Comparison of ENCODE assay signal across 1 cellular context in the genomic region with DNA sequence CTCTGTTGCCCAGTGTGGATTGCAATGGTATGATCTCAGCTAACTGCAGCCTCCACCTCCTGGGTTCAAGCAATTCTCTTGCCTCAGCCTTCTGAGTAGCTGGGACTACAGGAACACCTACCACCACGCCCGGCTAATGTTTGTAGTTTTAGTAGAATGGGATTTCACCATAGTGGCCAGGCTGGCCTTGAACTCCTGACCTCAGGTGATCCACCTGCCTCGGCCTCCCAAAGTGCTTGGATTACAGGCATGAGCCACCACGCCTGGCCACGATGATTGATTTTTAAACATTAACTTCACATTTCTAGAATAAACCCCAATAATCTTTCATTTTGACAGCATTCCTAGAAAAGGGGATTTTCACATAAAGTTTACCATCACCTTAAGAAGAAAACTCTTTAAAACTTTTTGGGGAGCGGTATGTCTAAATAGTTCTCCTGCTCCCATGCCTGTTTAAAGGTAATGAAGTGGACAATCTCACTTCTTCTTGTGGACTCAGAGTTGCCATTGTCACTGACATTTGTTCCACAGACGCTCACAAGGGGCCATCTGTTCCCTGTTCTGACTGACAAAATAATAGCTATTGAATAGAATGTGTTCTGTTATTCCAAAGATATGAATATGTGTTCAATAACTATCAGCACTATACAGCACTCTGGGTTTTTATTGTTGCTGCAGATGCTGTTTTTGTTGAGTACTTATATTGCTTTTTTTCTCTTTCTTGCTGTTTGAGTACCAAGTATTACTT.
TF ChIP-seq lines count a peak whose summit lies in the region.

No MANE protein-coding gene starts in this region.

TF ChIP-seq in WTC11, 78 proteins besides CTCF, POLR2A, EP300 and RAD21 (continued from another document):
- TF ChIP-seq, protein P1, sequence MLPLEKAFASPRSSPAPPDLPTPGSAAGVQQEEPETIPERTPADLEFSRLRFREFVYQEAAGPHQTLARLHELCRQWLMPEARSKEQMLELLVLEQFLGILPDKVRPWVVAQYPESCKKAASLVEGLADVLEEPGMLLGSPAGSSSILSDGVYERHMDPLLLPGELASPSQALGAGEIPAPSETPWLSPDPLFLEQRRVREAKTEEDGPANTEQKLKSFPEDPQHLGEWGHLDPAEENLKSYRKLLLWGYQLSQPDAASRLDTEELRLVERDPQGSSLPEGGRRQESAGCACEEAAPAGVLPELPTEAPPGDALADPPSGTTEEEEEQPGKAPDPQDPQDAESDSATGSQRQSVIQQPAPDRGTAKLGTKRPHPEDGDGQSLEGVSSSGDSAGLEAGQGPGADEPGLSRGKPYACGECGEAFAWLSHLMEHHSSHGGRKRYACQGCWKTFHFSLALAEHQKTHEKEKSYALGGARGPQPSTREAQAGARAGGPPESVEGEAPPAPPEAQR (CRISPR knock-in tag; IDR thresholded peaks at IDR 0.05), result no peak
- TF ChIP-seq, protein P2, sequence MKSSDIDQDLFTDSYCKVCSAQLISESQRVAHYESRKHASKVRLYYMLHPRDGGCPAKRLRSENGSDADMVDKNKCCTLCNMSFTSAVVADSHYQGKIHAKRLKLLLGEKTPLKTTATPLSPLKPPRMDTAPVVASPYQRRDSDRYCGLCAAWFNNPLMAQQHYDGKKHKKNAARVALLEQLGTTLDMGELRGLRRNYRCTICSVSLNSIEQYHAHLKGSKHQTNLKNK (CRISPR knock-in tag; IDR thresholded peaks at IDR 0.05), result no peak
- no peak for TF ChIP-seq NR1H2 (CRISPR knock-in tag; IDR thresholded peaks at IDR 0.05)
- no peak for TF ChIP-seq GTF2I (CRISPR knock-in tag; conservative IDR thresholded peaks at IDR 0.05)
- no peak for TF ChIP-seq FOXK1 (CRISPR knock-in tag; IDR thresholded peaks at IDR 0.05)
TF ChIP-seq in WTC11: peak in this region for 0.
